ENCODE assay signal across 29 cellular contexts in genomic region chr16:23706439-23706838, GRCh38. TPM values are rescaled to one million over a fixed set of nuclear protein-coding genes. Genes with fewer than 3 reads are reported as not detected.
"Had no signal": no experiment of that assay in that cellular context is flagged by ENCODE, and none has a peak within 500 bp of the region (broad histone marks: within the 10 kb centered on the region; RNA-seq: fewer than 3 reads in every experiment).

No MANE protein-coding gene starts in this region.

- H3K36me3 ChIP-seq: suprapubic skin, thoracic aorta, thyroid gland, tibial artery, tibial nerve, upper lobe of left lung, upper lobe of right lung, uterus, vagina had no signal

- H3K4me3 ChIP-seq: stomach, suprapubic skin, testis, thoracic aorta, thyroid gland, tibial artery, tibial nerve, transverse colon, upper lobe of left lung, upper lobe of right lung, uterus, vagina had no signal

- H3K27ac ChIP-seq: stomach, suprapubic skin, testis, thoracic aorta, thyroid gland, tibial artery, tibial nerve, transverse colon, upper lobe of left lung, upper lobe of right lung, uterus, vagina had no signal

- H3K4me1 ChIP-seq: suprapubic skin, testis, thyroid gland, tibial artery, tibial nerve, upper lobe of left lung, upper lobe of right lung, uterus, vagina had no signal

- ATAC-seq: stimulated activated effector memory CD8-positive, alpha-beta T cell treated with anti-CD3 and anti-CD28 coated beads, Interleukin-12 subunit alpha, Interleukin-12 subunit beta, amount 100 ng/mL, for 72 hours; stimulated activated memory B cell treated with anti-CD40 and anti-IgM and Interleukin-4, amounts not matched to agents 10 μg/mL and 1 μg/mL and 100 μg/mL, for 72 hours; stimulated activated naive B cell treated with anti-CD40 and anti-IgM and Interleukin-4, amounts not matched to agents 10 μg/mL and 1 μg/mL and 100 μg/mL, for 72 hours; stimulated activated naive CD8-positive, alpha-beta T cell treated with anti-CD3 and anti-CD28 coated beads, Interleukin-15, amount 100 ng/mL, for 72 hours; stimulated activated naive CD8-positive, alpha-beta T cell treated with anti-CD3 and anti-CD28 coated beads, Interleukin-15, Interleukin-2, amounts not matched to agents 100 U/mL and 50 U/mL, for 24 hours; upper lobe of right lung had no signal

- FAIRE-seq: urothelium cell line had no signal

- H3K27me3 ChIP-seq: testis, thyroid gland, tibial nerve, upper lobe of left lung, uterus, vagina had no signal

- DNase-seq: stimulated activated CD4-positive, alpha-beta T cell treated with anti-CD3 and anti-CD28 coated beads, Interleukin-2, amount 100 ng/mL, for 48 hours; stimulated activated CD4-positive, alpha-beta T cell treated with anti-CD3 and anti-CD28 coated beads, Interleukin-4, amount 100 ng/mL, for 1 hour; stimulated activated CD4-positive, alpha-beta T cell treated with anti-CD3 and anti-CD28 coated beads, Interleukin-4, amount 100 ng/mL, for 24 hours; stimulated activated CD4-positive, alpha-beta T cell treated with anti-CD3 and anti-CD28 coated beads, Interleukin-4, amount 100 ng/mL, for 4 hours; stimulated activated CD8-positive, alpha-beta memory T cell treated with anti-CD3 and anti-CD28 coated beads, Interleukin-4, amount 100 ng/mL, for 48 hours; stimulated activated naive B cell treated with anti-CD40 and anti-IgM and Interleukin-4, amounts not matched to agents 10 μg/mL and 1 μg/mL and 100 μg/mL, for 72 hours; stimulated activated naive CD4-positive, alpha-beta T cell; stimulated activated naive CD4-positive, alpha-beta T cell treated with Interleukin-2 at 50 U/mL for 16 hours; stimulated activated naive CD8-positive, alpha-beta T cell treated with anti-CD3 and anti-CD28 coated beads, Interleukin-15, amount 100 ng/mL, for 72 hours; stimulated activated naive CD8-positive, alpha-beta T cell treated with anti-CD3 and anti-CD28 coated beads, Interleukin-15, Interleukin-2, amounts not matched to agents 100 U/mL and 50 U/mL, for 24 hours; stomach; substantia nigra; testis; thyroid gland; tibial artery; transverse colon; trophoblast cell; upper lobe of left lung; upper lobe of right lung; uterus had no signal

- H3K9me3 ChIP-seq: suprapubic skin, testis, thyroid gland, transverse colon, upper lobe of right lung, vagina had no signal

RNA-seq across cellular contexts. Expression of gene ERN2, which starts 6.6 kb away (rescaled TPM):
- total RNA-seq: subcutaneous adipose tissue, temporal lobe, thyroid gland, tibial nerve, vagina had no signal

RNA-seq across cellular contexts. Expression of gene CHP2, which starts 48.4 kb away (rescaled TPM):
- total RNA-seq: subcutaneous adipose tissue, thoracic aorta, thyroid gland, upper lobe of right lung had no signal
